8 cellular contexts compared by ENCODE assay signal in genomic region chr5:40833712-40834229, GRCh38. TPM values are rescaled to one million over a fixed set of nuclear protein-coding genes. Genes with fewer than 3 reads are reported as not detected.
DNase-seq lines count a peak whose midpoint lies in the region; ATAC-seq and TF ChIP-seq lines count a peak whose summit lies in the region.

No MANE protein-coding gene starts in this region.

- peak overlapping the region; percentile 39 to 93 for H3K9ac ChIP-seq in colonic mucosa (ENCODE audit: low read depth in 2 of 2, low read length in 2 of 2)

- H3K9me3 ChIP-seq in colonic mucosa: no peaks in the 10 kb centered on the region

- peaks cover 23% of the 10 kb centered on the region for H3K36me3 ChIP-seq in colonic mucosa

- H3K27ac Mint-ChIP-seq in naive thymus-derived CD8-positive, alpha-beta T cell: peak overlapping the region; percentile 94 to 100 (median 99)

- H3K36me3 Mint-ChIP-seq in naive thymus-derived CD8-positive, alpha-beta T cell: peaks cover 10 to 60% (median 39%) of the 10 kb centered on the region in 3 donors

- peaks cover 17 to 56% (median 52%) of the 10 kb centered on the region in 4 donors for H3K4me1 Mint-ChIP-seq in naive thymus-derived CD8-positive, alpha-beta T cell

- H3K27me3 Mint-ChIP-seq in naive thymus-derived CD8-positive, alpha-beta T cell: no peaks in the 10 kb centered on the region

- intact Hi-C loops in colonic mucosa (cut with DNase I): loop anchor here (5.0 kb wide), 1 partner anchor 76 kb away; the partner anchor contains the start of gene TTC33

- POLR2A ChIA-PET in naive thymus-derived CD8-positive, alpha-beta T cell (lab: Charles Lee): interaction anchor here (0.7 to 3.7 kb wide), 3 partner anchors 26 to 78 kb away, joined by 3 to 21 read pairs (median 9); partner anchors contain the start of genes PRKAA1 and TTC33

- peaks cover 0 to 2% (median 0%) of the 10 kb centered on the region in 9 donors for H3K9me3 Mint-ChIP-seq in naive thymus-derived CD8-positive, alpha-beta T cell

- no peaks in the 10 kb centered on the region for H3K4me1 ChIP-seq in colonic mucosa

- ATAC-seq in naive thymus-derived CD8-positive, alpha-beta T cell: no peak
- no peak for ATAC-seq in GM21367 (IDR thresholded peaks at IDR 0.05; ENCODE audit: unreplicated experiment)
- no peak for ATAC-seq in HG03571 (IDR thresholded peaks at IDR 0.05; ENCODE audit: unreplicated experiment)
- no peak for ATAC-seq in HG03097 (IDR thresholded peaks at IDR 0.05; ENCODE audit: low FRiP score, unreplicated experiment)

- peak overlapping the region; percentile 85 to 99 (median 96) for H3K4me3 Mint-ChIP-seq in naive thymus-derived CD8-positive, alpha-beta T cell

- no peaks in the 10 kb centered on the region for H3K27me3 ChIP-seq in colonic mucosa

- no peak overlapping the region for H3K27ac ChIP-seq in colonic mucosa

- peak overlapping the region; percentile 57 for H3K4me3 ChIP-seq in AG09309 (ENCODE audit: control insufficient read depth, low read depth, low read length)
- H3K4me3 ChIP-seq in Jurkat, Clone E6-1 (ENCODE audit: low read length): peak overlapping the region; percentile 98
- H3K4me3 ChIP-seq in colonic mucosa: peak overlapping the region; percentile 68

- DNase-seq in AG09309 (ENCODE audit: low read depth) (no peak), colonic mucosa (no peak), inferior parietal cortex (ENCODE audit: extremely low spot score) (no peak)
- no peak for DNase-seq in Jurkat, Clone E6-1 (ENCODE audit: low read depth, low spot score)
- DNase-seq in naive thymus-derived CD8-positive, alpha-beta T cell: no peak

- TF ChIP-seq CTCF in AG09309 (IDR thresholded peaks at IDR 0.05; ENCODE audit: control insufficient read depth, insufficient read depth, low read depth, low read length, missing control alignments): no peak
- TF ChIP-seq CTCF in colonic mucosa (IDR thresholded peaks at IDR 0.05): no peak

RNA-seq across cellular contexts. Expression of gene RPL37, which starts 1.3 kb away (rescaled TPM):
- 4,397 TPM for polyA plus RNA-seq in Jurkat, Clone E6-1 (2012; ENCODE audit: insufficient read depth, insufficient read length)
- total RNA-seq in colonic mucosa: 100 to 1,000 TPM; 867 to 934 TPM
- total RNA-seq in naive thymus-derived CD8-positive, alpha-beta T cell: 1,000 to 10,000 TPM; 2,282 to 2,435 TPM
- 1,000 to 10,000 TPM; 2,504 to 3,082 (median 2,628) TPM for polyA plus RNA-seq in naive thymus-derived CD8-positive, alpha-beta T cell

RNA-seq across cellular contexts. Expression of gene CARD6, which starts 7.4 kb away (rescaled TPM):
- polyA plus RNA-seq in Jurkat, Clone E6-1 (2012; ENCODE audit: insufficient read depth, insufficient read length): not detected
- 1 to 10 TPM; 1.3 to 2.5 TPM for total RNA-seq in colonic mucosa
- 1 to 10 TPM; 1.7 to 1.8 TPM for total RNA-seq in naive thymus-derived CD8-positive, alpha-beta T cell
- polyA plus RNA-seq in naive thymus-derived CD8-positive, alpha-beta T cell: 1 to 10 TPM in 1 of 3 donors, under 1 TPM in 2; 0.12 to 1.1 (median 0.66) TPM

RNA-seq across cellular contexts. Expression of gene PRKAA1, which starts 35.6 kb away (rescaled TPM):
- polyA plus RNA-seq in Jurkat, Clone E6-1 (2012; ENCODE audit: insufficient read depth, insufficient read length): 35.5 TPM
- 100 to 1,000 TPM in 1 of 2 donors, 10 to 100 TPM in 1; 77.4 to 118 TPM for total RNA-seq in colonic mucosa
- 100 to 1,000 TPM; 109 to 115 TPM for total RNA-seq in naive thymus-derived CD8-positive, alpha-beta T cell
- 10 to 100 TPM; 33.8 to 36.8 (median 34.6) TPM for polyA plus RNA-seq in naive thymus-derived CD8-positive, alpha-beta T cell
